9 cellular contexts compared by ENCODE assay signal in genomic region chr2:10911291-10912075, GRCh38. TPM values are rescaled to one million over a fixed set of nuclear protein-coding genes. Genes with fewer than 3 reads are reported as not detected.
DNase-seq lines count a peak whose midpoint lies in the region; ATAC-seq and TF ChIP-seq lines count a peak whose summit lies in the region.
"Had no signal": no experiment of that assay in that cellular context is flagged by ENCODE, and none has a peak within 500 bp of the region (broad histone marks: within the 10 kb centered on the region; RNA-seq: fewer than 3 reads in every experiment).

Gene KCNF1 (plus strand): TSS chr2:10911934. CDS start chr2:10912427, 493 bp downstream.

- H3K36me3 Mint-ChIP-seq in nephron progenitor cell (ENCODE audit: low read depth) = no peaks in the 10 kb centered on the region
- no peaks in the 10 kb centered on the region for H3K36me3 Mint-ChIP-seq in activated T-helper 1 cell treated with anti-CD3 and anti-CD28 coated beads, Interleukin-12 subunit alpha, Interleukin-12 subunit beta, Interleukin-2, Interleukin-4 antibody, amounts not matched to agents 30 ng/mL and 10 ng/mL and 1 ng/mL, durations not matched to agents 14 hours and 24 hours and 36 hours (ENCODE audit: low read depth)

- TF ChIP-seq CTCF in AG04450 (IDR thresholded peaks at IDR 0.05; ENCODE audit: low read depth, low read length) = peak; percentile 40
- TF ChIP-seq CTCF in RWPE1 (conservative IDR thresholded peaks at IDR 0.05; ENCODE audit: low read depth) = no peak
- peak; percentile 14 for TF ChIP-seq CTCF in fibroblast of mammary gland (conservative IDR thresholded peaks at IDR 0.05; ENCODE audit: control insufficient read depth, insufficient read depth, low read depth, low read length)
- no peak for TF ChIP-seq CTCF in nephron progenitor cell (IDR thresholded peaks at IDR 0.05)

- peaks cover 14% of the 10 kb centered on the region; the same call in 1 of the 2 replicates for H3K9me3 ChIP-seq in AG04450 (ENCODE audit: control insufficient read depth, insufficient read depth, low read length)
- no peaks in the 10 kb centered on the region for H3K9me3 ChIP-seq in HUES48 (ENCODE audit: control insufficient read depth, insufficient read depth, low read length)
- H3K9me3 ChIP-seq: tibial artery had no signal

- H3K4me3 Mint-ChIP-seq in nephron progenitor cell = peak within 1 kb of the TSS; percentile 79
- H3K4me3 Mint-ChIP-seq in activated T-helper 1 cell treated with anti-CD3 and anti-CD28 coated beads, Interleukin-12 subunit alpha, Interleukin-12 subunit beta, Interleukin-2, Interleukin-4 antibody, amounts not matched to agents 30 ng/mL and 10 ng/mL and 1 ng/mL, durations not matched to agents 14 hours and 24 hours and 36 hours = no peak within 1 kb of the TSS

- no peak for ATAC-seq in HG03469 (IDR thresholded peaks at IDR 0.05; ENCODE audit: unreplicated experiment)

- peaks cover 7% of the 10 kb centered on the region for H3K9me3 Mint-ChIP-seq in nephron progenitor cell
- no peaks in the 10 kb centered on the region for H3K9me3 Mint-ChIP-seq in activated T-helper 1 cell treated with anti-CD3 and anti-CD28 coated beads, Interleukin-12 subunit alpha, Interleukin-12 subunit beta, Interleukin-2, Interleukin-4 antibody, amounts not matched to agents 30 ng/mL and 10 ng/mL and 1 ng/mL, durations not matched to agents 14 hours and 24 hours and 36 hours

- H3K4me3 ChIP-seq in AG04450 (ENCODE audit: low read depth, low read length) = peak within 1 kb of the TSS; percentile 53
- peak within 1 kb of the TSS; percentile 71 for H3K4me3 ChIP-seq in HUES48 (ENCODE audit: low read depth, low read length)
- no peak within 1 kb of the TSS for H3K4me3 ChIP-seq in fibroblast of mammary gland (ENCODE audit: control insufficient read depth, low read depth, low read length)
- H3K4me3 ChIP-seq: tibial artery had no signal

- H3K27me3 ChIP-seq in AG04450 (ENCODE audit: control insufficient read depth, insufficient read depth, low read length) (peaks cover 6% of the 10 kb centered on the region), HUES48 (ENCODE audit: control insufficient read depth, insufficient read depth, low read length) (peaks cover 42% of the 10 kb centered on the region)

- CTCF ChIA-PET in AG04450 (lab: Charles Lee) = interaction anchor here (0.6 to 2.4 kb wide), 10 partner anchors 11 to 221 kb away, joined by 3 to 10 read pairs (median 6); a partner anchor contains a TSS
- CTCF ChIA-PET in RWPE1 (lab: Yijun Ruan, JAX) = interaction anchor here (0.6 to 1.4 kb wide), 8 partner anchors 11 to 1375 kb away, joined by 3 to 5 read pairs (median 4); no protein-coding TSS in a partner anchor

- POLR2A ChIA-PET in AG04450 (lab: Yijun Ruan, JAX) (interaction anchor here (0.6 to 1.0 kb wide), 2 partner anchors 25 to 116 kb away, joined by 4 to 5 read pairs; no protein-coding TSS in a partner anchor), RWPE1 (lab: Yijun Ruan, JAX; ENCODE audit: low non-redundant PET) (no interaction called here)

- no peak within 1 kb of the TSS for H3K9ac ChIP-seq in HUES48 (ENCODE audit: low read depth, low read length)

- no peak within 1 kb of the TSS for H3K27ac ChIP-seq in AG04450 (ENCODE audit: low read depth, low read length)
- peak within 1 kb of the TSS; percentile 46 for H3K27ac ChIP-seq in HUES48 (ENCODE audit: low read depth, low read length)
- H3K27ac ChIP-seq in RWPE1 = no peak within 1 kb of the TSS
- H3K27ac ChIP-seq: tibial artery had no signal

- intact Hi-C loops in activated T-helper 1 cell treated with anti-CD3 and anti-CD28 coated beads, Interleukin-12 subunit alpha, Interleukin-12 subunit beta, Interleukin-2, Interleukin-4 antibody, amounts not matched to agents 30 ng/mL and 10 ng/mL and 1 ng/mL, durations not matched to agents 14 hours and 24 hours and 36 hours (cut with micrococcal nuclease) = no loop called here

- DNase-seq in AG04450 (ENCODE audit: low read depth, low spot score) (no peak), RWPE1 (ENCODE audit: low spot score) (peak; percentile 55), fibroblast of mammary gland (ENCODE audit: low read depth) (peak; percentile 56), nephron progenitor cell (peak; percentile 71)
- no peak for DNase-seq in activated T-helper 1 cell treated with anti-CD3 and anti-CD28 coated beads, Interleukin-12 subunit alpha, Interleukin-12 subunit beta, Interleukin-2, Interleukin-4 antibody, amounts not matched to agents 30 ng/mL and 10 ng/mL and 1 ng/mL, durations not matched to agents 14 hours and 24 hours and 36 hours (ENCODE audit: low spot score)
- no peak for DNase-seq in activated naive CD4-positive, alpha-beta T cell treated with Interleukin-2 at 50 U/mL for 16 hours

- peaks cover 72% of the 10 kb centered on the region for H3K27me3 Mint-ChIP-seq in nephron progenitor cell (ENCODE audit: low read depth, poor library complexity)
- H3K27me3 Mint-ChIP-seq in activated T-helper 1 cell treated with anti-CD3 and anti-CD28 coated beads, Interleukin-12 subunit alpha, Interleukin-12 subunit beta, Interleukin-2, Interleukin-4 antibody, amounts not matched to agents 30 ng/mL and 10 ng/mL and 1 ng/mL, durations not matched to agents 14 hours and 24 hours and 36 hours (ENCODE audit: insufficient read depth) = peaks cover 16% of the 10 kb centered on the region

- H3K27ac Mint-ChIP-seq in nephron progenitor cell = no peak within 1 kb of the TSS
- no peak within 1 kb of the TSS for H3K27ac Mint-ChIP-seq in activated T-helper 1 cell treated with anti-CD3 and anti-CD28 coated beads, Interleukin-12 subunit alpha, Interleukin-12 subunit beta, Interleukin-2, Interleukin-4 antibody, amounts not matched to agents 30 ng/mL and 10 ng/mL and 1 ng/mL, durations not matched to agents 14 hours and 24 hours and 36 hours

- H3K4me1 ChIP-seq in HUES48 (ENCODE audit: control insufficient read depth, insufficient read depth, low read length) = peaks cover 11% of the 10 kb centered on the region

- H3K4me1 Mint-ChIP-seq in nephron progenitor cell = peaks cover 27% of the 10 kb centered on the region
- no peaks in the 10 kb centered on the region for H3K4me1 Mint-ChIP-seq in activated T-helper 1 cell treated with anti-CD3 and anti-CD28 coated beads, Interleukin-12 subunit alpha, Interleukin-12 subunit beta, Interleukin-2, Interleukin-4 antibody, amounts not matched to agents 30 ng/mL and 10 ng/mL and 1 ng/mL, durations not matched to agents 14 hours and 24 hours and 36 hours (ENCODE audit: low read depth)

- no peaks in the 10 kb centered on the region for H3K36me3 ChIP-seq in HUES48 (ENCODE audit: control insufficient read depth, insufficient read depth, low read length)
- H3K36me3 ChIP-seq: tibial artery had no signal

RNA-seq across cellular contexts. Expression of gene KCNF1, which starts in this region (rescaled TPM):
- polyA plus RNA-seq in AG04450 (2011; rRNA removed) = 1.0 and 1.1 TPM in 2 replicates
- polyA minus RNA-seq in AG04450 (2011; rRNA and poly(A)+ RNA removed) = 1.7 TPM in 2 replicates
- not detected in 2 replicates for total RNA-seq in activated T-helper 1 cell treated with anti-CD3 and anti-CD28 coated beads, Interleukin-12 subunit alpha, Interleukin-12 subunit beta, Interleukin-2, Interleukin-4 antibody, amounts not matched to agents 30 ng/mL and 10 ng/mL and 1 ng/mL, durations not matched to agents 14 hours and 24 hours and 36 hours

Comparison
In these comparisons a context has a peak if more than half of its experiments do, and no peak if none do; other contexts are left out.
1. DNase-seq: peak in RWPE1 (single experiment), fibroblast of mammary gland (single experiment) and nephron progenitor cell (single experiment); none in AG04450 (single experiment), activated T-helper 1 cell treated with anti-CD3 and anti-CD28 coated beads, Interleukin-12 subunit alpha, Interleukin-12 subunit beta, Interleukin-2, Interleukin-4 antibody, amounts not matched to agents 30 ng/mL and 10 ng/mL and 1 ng/mL, durations not matched to agents 14 hours and 24 hours and 36 hours (single experiment) and activated naive CD4-positive, alpha-beta T cell treated with Interleukin-2 at 50 U/mL for 16 hours (single experiment).
2. CTCF ChIP-seq: peak in AG04450 (single experiment) and fibroblast of mammary gland (single experiment); none in RWPE1 (single experiment) and nephron progenitor cell (single experiment).